8 cellular contexts compared by ENCODE assay signal in the genomic region with DNA sequence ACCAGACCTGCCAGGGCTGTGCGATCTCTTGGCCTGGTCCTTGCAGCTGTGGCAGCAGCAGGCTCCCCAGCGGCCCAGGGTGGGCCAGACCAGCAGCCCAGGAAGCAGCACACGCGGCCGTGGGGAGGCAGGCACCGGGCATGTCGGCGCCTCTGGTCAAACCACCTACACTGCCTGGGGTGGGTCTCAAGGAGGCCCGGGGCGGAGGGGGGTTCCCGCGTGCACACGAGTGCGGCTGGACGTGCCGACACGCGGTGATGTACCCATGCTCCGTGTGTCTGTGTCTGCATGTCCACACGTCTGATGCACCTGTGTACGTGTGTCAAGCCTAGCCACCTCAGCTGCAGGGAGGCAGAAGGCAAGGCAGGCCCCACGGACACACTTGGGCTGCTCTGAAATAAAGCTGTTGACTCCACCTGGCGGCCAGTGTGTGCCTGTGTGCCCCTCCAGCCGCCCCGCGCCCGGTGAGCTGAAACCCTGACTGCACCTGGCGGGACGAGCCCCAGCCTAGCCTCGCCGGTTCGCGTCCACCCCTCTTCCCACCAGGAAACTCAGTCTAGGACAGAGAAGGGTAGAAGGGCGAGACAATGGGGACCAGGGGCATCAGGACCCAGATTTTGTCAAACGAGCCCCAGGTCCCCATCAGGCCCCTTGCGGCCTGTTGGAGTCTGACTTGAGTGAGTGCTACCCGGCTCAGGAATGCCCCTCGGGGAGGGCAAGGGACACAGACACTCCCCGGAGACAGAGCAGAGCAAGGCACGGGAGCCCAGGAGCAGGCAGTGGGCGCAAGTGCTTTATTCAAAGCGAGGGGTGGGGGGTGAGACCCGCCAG. TPM values are rescaled to one million over a fixed set of nuclear protein-coding genes. Genes with fewer than 3 reads are reported as not detected.
DNase-seq lines count a peak whose midpoint lies in the region; ATAC-seq and TF ChIP-seq lines count a peak whose summit lies in the region.

No MANE protein-coding gene starts in this region.

- H3K27me3 ChIP-seq in BE2C (peaks cover 14% of the 10 kb centered on the region), H7 (ENCODE audit: control insufficient read depth, insufficient read depth, low read length) (no peaks in the 10 kb centered on the region), thyroid gland (no peaks in the 10 kb centered on the region)

- H3K9me3 ChIP-seq in BE2C = no peaks in the 10 kb centered on the region
- no peaks in the 10 kb centered on the region for H3K9me3 ChIP-seq in mucosa of descending colon
- no peaks in the 10 kb centered on the region for H3K9me3 ChIP-seq in thyroid gland

- ATAC-seq in mucosa of descending colon (peak; percentile 87), GM21515 (IDR thresholded peaks at IDR 0.05; ENCODE audit: unreplicated experiment) (no peak)

- no peak overlapping the region for H3K4me3 ChIP-seq in BE2C (ENCODE audit: low read depth, low read length)
- H3K4me3 ChIP-seq in H7 (ENCODE audit: insufficient read depth, low read depth, low read length) = no peak overlapping the region
- H3K4me3 ChIP-seq in mucosa of descending colon = no peak overlapping the region
- H3K4me3 ChIP-seq in thyroid gland (replicated peaks in 1 of 3) = no peak overlapping the region

- no peak for TF ChIP-seq POLR2A in thyroid gland (IDR thresholded peaks at IDR 0.05)

- H3K27ac ChIP-seq in thyroid gland = no peak overlapping the region

- peak; percentile 87 for DNase-seq in BE2C
- DNase-seq in H7 = peak; percentile 95
- peak; percentile 98 for DNase-seq in NCI-H510A (lab: John Stamatoyannopoulos, UW)
- peak; percentile 51 to 53 for DNase-seq in activated CD4-positive, alpha-beta T cell treated with anti-CD3 and anti-CD28 coated beads, Interleukin-2, amount 50 U/mL, for 24 hours (ENCODE audit: low read depth in 1 of 2, low spot score in 1 of 2)
- DNase-seq in effector CD8-positive, alpha-beta T cell (lab: John Stamatoyannopoulos, UW) = peak; percentile 52
- DNase-seq in mucosa of descending colon = peak in 2 of 3 donors; percentile 85 to 88
- DNase-seq in thyroid gland = peak; percentile 86 to 89

- H3K4me1 ChIP-seq in BE2C (peaks cover 19% of the 10 kb centered on the region), mucosa of descending colon (ENCODE audit: low read depth) (peaks cover 12% of the 10 kb centered on the region), thyroid gland (peaks cover 6 to 9% of the 10 kb centered on the region in 2 donors)

- WGBS in thyroid gland, 2 donors = 42 to 49% methylated on average over 5 to 19 of the region's 43 CpGs

- intact Hi-C loops in mucosa of descending colon (cut with DNase I, micrococcal nuclease) = no loop called here
- intact Hi-C loops in thyroid gland (cut with DNase I) = loop anchor here (2.0 to 10.0 kb wide), 2 partner anchors 169 to 317 kb away; no protein-coding TSS in a partner anchor

- peak; percentile 66 for TF ChIP-seq CTCF in BE2C (IDR thresholded peaks at IDR 0.05; ENCODE audit: low read depth, low read length)
- peak; percentile 35 for TF ChIP-seq CTCF in mucosa of descending colon (IDR thresholded peaks at IDR 0.05)
- peak; percentile 35 to 88 (median 73) for TF ChIP-seq CTCF in thyroid gland (IDR thresholded peaks at IDR 0.05)

- peaks cover 36% of the 10 kb centered on the region for H3K36me3 ChIP-seq in BE2C
- no peaks in the 10 kb centered on the region; the same call in 1 of the 2 replicates for H3K36me3 ChIP-seq in H7 (replicated peaks; ENCODE audit: control insufficient read depth, insufficient read depth, low read length)
- H3K36me3 ChIP-seq in mucosa of descending colon (ENCODE audit: low read depth) = no peaks in the 10 kb centered on the region
- H3K36me3 ChIP-seq in thyroid gland = no peaks in the 10 kb centered on the region

RNA-seq across cellular contexts. Expression of a gene that starts 11.6 kb away (rescaled TPM):
- 5.7 TPM for polyA plus RNA-seq in BE2C (2012; ENCODE audit: insufficient read depth, insufficient read length, low read depth)
- total RNA-seq in H7 (2014; rRNA removed; shearing (Covaris generic)) = 4.0 and 10.2 TPM in 2 replicates
- 1 to 10 TPM; 3.5 to 5.4 (median 4.5) TPM for total RNA-seq in mucosa of descending colon
- 1 to 10 TPM in 3 of 4 donors, under 1 TPM in 1; 0.73 to 3.2 (median 1.6) TPM for total RNA-seq in thyroid gland

RNA-seq across cellular contexts. Expression of a gene that starts 15.9 kb away (rescaled TPM):
- 526 TPM for polyA plus RNA-seq in BE2C (2012; ENCODE audit: insufficient read depth, insufficient read length, low read depth)
- total RNA-seq in H7 (2014; rRNA removed; shearing (Covaris generic)) = 55.7 and 55.9 TPM in 2 replicates
- total RNA-seq in mucosa of descending colon (10 to 100 TPM; 42.1 to 76.9 (median 44.8) TPM), thyroid gland (10 to 100 TPM; 31.6 to 51.2 (median 42.1) TPM)

RNA-seq across cellular contexts. Expression of a gene that starts 16.6 kb away (rescaled TPM):
- polyA plus RNA-seq in BE2C (2012; ENCODE audit: insufficient read depth, insufficient read length, low read depth) = 58.9 TPM
- 93.5 and 98.6 TPM in 2 replicates for total RNA-seq in H7 (2014; rRNA removed; shearing (Covaris generic))
- total RNA-seq in mucosa of descending colon (10 to 100 TPM; 12.4 to 15.9 (median 15.4) TPM), thyroid gland (10 to 100 TPM; 24.0 to 41.4 (median 28.0) TPM)

RNA-seq across cellular contexts. Expression of a gene that starts 18.2 kb away (rescaled TPM):
- 166 TPM for polyA plus RNA-seq in BE2C (2012; ENCODE audit: insufficient read depth, insufficient read length, low read depth)
- total RNA-seq in H7 (2014; rRNA removed; shearing (Covaris generic)) = 81.8 and 105 TPM in 2 replicates
- total RNA-seq in mucosa of descending colon (10 to 100 TPM; 49.8 to 65.8 (median 61.1) TPM), thyroid gland (10 to 100 TPM; 33.0 to 58.4 (median 36.2) TPM)

RNA-seq across cellular contexts. Expression of a gene that starts 32.6 kb away (rescaled TPM):
- 605 TPM for polyA plus RNA-seq in BE2C (2012; ENCODE audit: insufficient read depth, insufficient read length, low read depth)
- total RNA-seq in H7 (2014; rRNA removed; shearing (Covaris generic)) = 169 and 189 TPM in 2 replicates
- total RNA-seq in mucosa of descending colon (100 to 1,000 TPM in 1 of 3 donors, 10 to 100 TPM in 2; 89.9 to 127 (median 95.5) TPM), thyroid gland (100 to 1,000 TPM in 2 of 4 donors, 10 to 100 TPM in 2; 68.9 to 116 (median 94.7) TPM)
